Comparison of ENCODE assay signal across 8 cellular contexts in genomic region chr10:132023092-132023811, GRCh38. TPM values are rescaled to one million over a fixed set of nuclear protein-coding genes. Genes with fewer than 3 reads are reported as not detected.
DNase-seq lines count a peak whose midpoint lies in the region; TF ChIP-seq lines count a peak whose summit lies in the region.

No MANE protein-coding gene starts in this region.

- H3K27me3 ChIP-seq in CD4-positive, alpha-beta memory T cell (ENCODE audit: insufficient read depth, low read length), result peaks cover under 1% of the 10 kb centered on the region
- H3K27me3 ChIP-seq in MG63 (peaks cover 26% of the 10 kb centered on the region), ascending aorta (no peaks in the 10 kb centered on the region), right atrium auricular region (no peaks in the 10 kb centered on the region), vagina (no peaks in the 10 kb centered on the region)

- H3K4me3 Mint-ChIP-seq in CD4-positive, alpha-beta memory T cell, result peak overlapping the region in 4 of 8 donors; percentile 1 to 56 (median 36)

- intact Hi-C loops in CD4-positive, alpha-beta memory T cell (cut with micrococcal nuclease), result no loop called here
- intact Hi-C loops in ascending aorta (cut with DNase I) (loop anchor here (1.0 kb wide), 1 partner anchor 138 kb away; no protein-coding TSS in a partner anchor), vagina (cut with DNase I) (loop anchor here (5.0 kb wide), 1 partner anchor 136 kb away; no protein-coding TSS in a partner anchor)

- H3K9me3 Mint-ChIP-seq in CD4-positive, alpha-beta memory T cell, result no peaks in the 10 kb centered on the region

- peaks cover 4 to 10% (median 6%) of the 10 kb centered on the region in 4 donors for H3K4me1 Mint-ChIP-seq in CD4-positive, alpha-beta memory T cell

- no peak overlapping the region for H3K4me3 ChIP-seq in CD4-positive, alpha-beta memory T cell (ENCODE audit: low read length in 2 of 2)
- H3K4me3 ChIP-seq in MG63 (peak overlapping the region; percentile 40), ascending aorta (peak overlapping the region; percentile 26 to 34), right atrium auricular region (peak overlapping the region in 1 of 2 donors; percentile 37), vagina (peak overlapping the region; percentile 10 to 36)

- no peak overlapping the region for H3K27ac ChIP-seq in CD4-positive, alpha-beta memory T cell (ENCODE audit: low read depth, low read length)
- no peak overlapping the region for H3K27ac ChIP-seq in ascending aorta
- H3K27ac ChIP-seq in right atrium auricular region, result no peak overlapping the region
- H3K27ac ChIP-seq in vagina, result no peak overlapping the region

- peaks cover 18 to 31% of the 10 kb centered on the region in 2 donors for H3K27me3 Mint-ChIP-seq in CD4-positive, alpha-beta memory T cell

- no peaks in the 10 kb centered on the region for H3K36me3 ChIP-seq in CD4-positive, alpha-beta memory T cell (ENCODE audit: insufficient read depth, low read length)
- H3K36me3 ChIP-seq in MG63 (no peaks in the 10 kb centered on the region), ascending aorta (no peaks in the 10 kb centered on the region), right atrium auricular region (no peaks in the 10 kb centered on the region), vagina (no peaks in the 10 kb centered on the region)

- DNase-seq in CD4-positive, alpha-beta memory T cell, result peak; percentile 59 to 74 (median 64)
- peak; percentile 84 for DNase-seq in GM20000 (ENCODE audit: low spot score)
- peak; percentile 65 for DNase-seq in MG63
- DNase-seq in T-helper 9 cell, result peak; percentile 72
- peak in 1 of 2 donors; percentile 83 for DNase-seq in ascending aorta (ENCODE audit: low spot score in 2 of 2)
- DNase-seq in right atrium auricular region (ENCODE audit: low spot score), result peak; percentile 84
- peak; percentile 49 for DNase-seq in renal cortical epithelial cell (ENCODE audit: low read depth)
- DNase-seq in vagina (ENCODE audit: extremely low spot score in 2 of 2), result no peak

- H3K36me3 Mint-ChIP-seq in CD4-positive, alpha-beta memory T cell, result no peaks in the 10 kb centered on the region

- no peak for TF ChIP-seq POLR2A in vagina (IDR thresholded peaks at IDR 0.05)

- peak overlapping the region in 1 of 7 donors; percentile 59 for H3K27ac Mint-ChIP-seq in CD4-positive, alpha-beta memory T cell

- TF ChIP-seq CTCF in GM20000 (IDR thresholded peaks at IDR 0.05; ENCODE audit: extremely low read depth, missing control alignments) (peak; percentile 97), ascending aorta (IDR thresholded peaks at IDR 0.05) (peak; percentile 64 to 94 (median 82)), right atrium auricular region (IDR thresholded peaks at IDR 0.05) (peak; percentile 90 to 94), vagina (IDR thresholded peaks at IDR 0.05) (peak; percentile 67 to 95 (median 85))

- H3K9me3 ChIP-seq in CD4-positive, alpha-beta memory T cell (ENCODE audit: control insufficient read depth in 1 of 2, low read length in 2 of 2), result no peaks in the 10 kb centered on the region
- H3K9me3 ChIP-seq in MG63 (no peaks in the 10 kb centered on the region), ascending aorta (no peaks in the 10 kb centered on the region), right atrium auricular region (no peaks in the 10 kb centered on the region), vagina (no peaks in the 10 kb centered on the region)

- POLR2A ChIA-PET in CD4-positive, alpha-beta memory T cell (lab: Charles Lee; ENCODE audit: partially characterized antibody), result interaction anchor here (1.1 kb wide), 3 partner anchors 120 to 137 kb away, joined by 3 to 8 read pairs (median 3); no protein-coding TSS in a partner anchor

- CTCF ChIA-PET in CD4-positive, alpha-beta memory T cell (lab: Charles Lee; ENCODE audit: partially characterized antibody), result interaction anchor here (0.7 to 2.1 kb wide), 30 partner anchors 9 to 146 kb away, joined by 3 to 119 read pairs (median 5); partner anchors contain the start of genes BNIP3 and PPP2R2D

- H3K4me1 ChIP-seq in CD4-positive, alpha-beta memory T cell (ENCODE audit: insufficient read depth, low read length), result peaks cover 9% of the 10 kb centered on the region
- H3K4me1 ChIP-seq in ascending aorta (peaks cover 0 to 4% of the 10 kb centered on the region in 2 donors), right atrium auricular region (peaks cover 0 to 10% of the 10 kb centered on the region in 2 donors), vagina (peaks cover 6% of the 10 kb centered on the region)

RNA-seq across cellular contexts. Expression of gene BNIP3, which starts 41.5 kb away (rescaled TPM):
- total RNA-seq in CD4-positive, alpha-beta memory T cell, result 10 to 100 TPM; 29.8 to 31.7 TPM
- polyA plus RNA-seq in CD4-positive, alpha-beta memory T cell, result 10 to 100 TPM; 33.6 to 37.0 TPM
- total RNA-seq in MG63 (2014; rRNA removed; shearing (Covaris generic); ENCODE audit: low replicate concordance), result 93.6 and 107 TPM in 2 replicates
- 18.3 TPM for total RNA-seq in ascending aorta
- 100 to 1,000 TPM; 187 to 189 TPM for total RNA-seq in right atrium auricular region
- 141 and 278 TPM in 2 replicates for total RNA-seq in renal cortical epithelial cell
- 40.8 TPM for total RNA-seq in vagina

RNA-seq across cellular contexts. Expression of gene JAKMIP3, which starts 42.5 kb away (rescaled TPM):
- total RNA-seq in CD4-positive, alpha-beta memory T cell, result under 1 TPM; 0.29 to 0.36 TPM
- under 1 TPM in 1 of 2 donors, not detected in 1; 0.03 TPM for polyA plus RNA-seq in CD4-positive, alpha-beta memory T cell
- total RNA-seq in MG63 (2014; rRNA removed; shearing (Covaris generic); ENCODE audit: low replicate concordance), result 0.07 and 0.99 TPM in 2 replicates
- total RNA-seq in ascending aorta, result not detected
- under 1 TPM; 0.20 to 0.44 TPM for total RNA-seq in right atrium auricular region
- 0.10 TPM in 1 of 2 replicates, not detected in the other for total RNA-seq in renal cortical epithelial cell
- 0.49 TPM for total RNA-seq in vagina

Comparison
In these comparisons a context has a peak if more than half of its experiments do, and no peak if none do; other contexts are left out.
1. DNase-seq: peak in CD4-positive, alpha-beta memory T cell (5 of 5), GM20000 (single experiment), MG63 (single experiment), T-helper 9 cell (single experiment), right atrium auricular region (single experiment) and renal cortical epithelial cell (single experiment); none in vagina (0 of 2).
2. H3K4me3 ChIP-seq: peak in MG63 (single experiment), ascending aorta (2 of 2) and vagina (2 of 2); none in CD4-positive, alpha-beta memory T cell (0 of 2).
3. Peak in every context shown above with its lines, with median percentiles within 50 percentile points of each other: CTCF ChIP-seq.